6 cellular contexts compared by ENCODE assay signal in genomic region chr14:20454359-20454644, GRCh38. TPM values are rescaled to one million over a fixed set of nuclear protein-coding genes. Genes with fewer than 3 reads are reported as not detected.
DNase-seq lines count a peak whose midpoint lies in the region; ATAC-seq lines count a peak whose summit lies in the region.

No MANE protein-coding gene starts in this region.

- H3K9me3 Mint-ChIP-seq in activated T-cell treated with anti-CD3 and anti-CD28 coated beads, Interleukin-2, amount 50 U/mL, for 72 hours = no peaks in the 10 kb centered on the region
- no peaks in the 10 kb centered on the region for H3K9me3 Mint-ChIP-seq in memory B cell

- DNase-seq in activated T-cell treated with anti-CD3 and anti-CD28 coated beads, Interleukin-2, amount 50 U/mL, for 72 hours = peak in 1 of 2 donors; percentile 87
- no peak for DNase-seq in activated T-cell treated with anti-CD3 and anti-CD28 coated beads, Interleukin-2, amount 50 U/mL, for 48 hours
- DNase-seq in KG1 (lab: John Stamatoyannopoulos, UW) (peak; percentile 83), activated gamma-delta T cell treated with Interleukin-2 at 50 U/mL for 16 hours (peak; percentile 73), memory B cell (ENCODE audit: low spot score in 2 of 2) (no peak), OCI-M1 (lab: John Stamatoyannopoulos, UW) (no peak)

- H3K4me1 Mint-ChIP-seq in activated T-cell treated with anti-CD3 and anti-CD28 coated beads, Interleukin-2, amount 50 U/mL, for 72 hours (ENCODE audit: low read depth) = peaks cover 15% of the 10 kb centered on the region
- H3K4me1 Mint-ChIP-seq in memory B cell = peaks cover 3% of the 10 kb centered on the region

- ATAC-seq in activated T-cell treated with anti-CD3 and anti-CD28 coated beads, Interleukin-2, amount 50 U/mL, for 72 hours (replicated peaks in 1 of 2) = peak; percentile 55 to 58
- peak; percentile 54 for ATAC-seq in memory B cell (ENCODE audit: low read depth)

- H3K27me3 Mint-ChIP-seq in activated T-cell treated with anti-CD3 and anti-CD28 coated beads, Interleukin-2, amount 50 U/mL, for 72 hours (ENCODE audit: low read depth) = no peaks in the 10 kb centered on the region
- no peaks in the 10 kb centered on the region for H3K27me3 Mint-ChIP-seq in memory B cell

- H3K4me3 Mint-ChIP-seq in activated T-cell treated with anti-CD3 and anti-CD28 coated beads, Interleukin-2, amount 50 U/mL, for 72 hours = no peak overlapping the region
- no peak overlapping the region for H3K4me3 Mint-ChIP-seq in memory B cell

- peaks cover 4 to 21% of the 10 kb centered on the region in 2 donors for H3K36me3 Mint-ChIP-seq in activated T-cell treated with anti-CD3 and anti-CD28 coated beads, Interleukin-2, amount 50 U/mL, for 72 hours (ENCODE audit: insufficient read depth in 2 of 2)
- peaks cover 19% of the 10 kb centered on the region for H3K36me3 Mint-ChIP-seq in memory B cell

- H3K27ac Mint-ChIP-seq in activated T-cell treated with anti-CD3 and anti-CD28 coated beads, Interleukin-2, amount 50 U/mL, for 72 hours = peak overlapping the region; percentile 67
- no peak overlapping the region for H3K27ac Mint-ChIP-seq in memory B cell

RNA-seq across cellular contexts. Expression of gene OSGEP, which starts 0.3 kb away (rescaled TPM):
- 10 to 100 TPM; 50.7 to 68.1 TPM for total RNA-seq in activated T-cell treated with anti-CD3 and anti-CD28 coated beads, Interleukin-2, amount 50 U/mL, for 72 hours

RNA-seq across cellular contexts. Expression of gene APEX1, which starts 0.7 kb away (rescaled TPM):
- total RNA-seq in activated T-cell treated with anti-CD3 and anti-CD28 coated beads, Interleukin-2, amount 50 U/mL, for 72 hours = 100 to 1,000 TPM; 198 to 209 TPM

RNA-seq across cellular contexts. Expression of gene PIP4P1, which starts 6.9 kb away (rescaled TPM):
- 10 to 100 TPM; 38.2 to 45.8 TPM for total RNA-seq in activated T-cell treated with anti-CD3 and anti-CD28 coated beads, Interleukin-2, amount 50 U/mL, for 72 hours

RNA-seq across cellular contexts. Expression of gene PNP, which starts 14.9 kb away (rescaled TPM):
- total RNA-seq in activated T-cell treated with anti-CD3 and anti-CD28 coated beads, Interleukin-2, amount 50 U/mL, for 72 hours = 100 to 1,000 TPM; 111 to 115 TPM

RNA-seq across cellular contexts. Expression of gene KLHL33, which starts 18.3 kb away (rescaled TPM):
- total RNA-seq in activated T-cell treated with anti-CD3 and anti-CD28 coated beads, Interleukin-2, amount 50 U/mL, for 72 hours = under 1 TPM; 0.28 to 0.29 TPM

Comparison
In these comparisons a context has a peak if more than half of its experiments do, and no peak if none do; other contexts are left out.
1. DNase-seq: peak in KG1 (single experiment) and activated gamma-delta T cell treated with Interleukin-2 at 50 U/mL for 16 hours (single experiment); none in activated T-cell treated with anti-CD3 and anti-CD28 coated beads, Interleukin-2, amount 50 U/mL, for 48 hours (0 of 2), memory B cell (0 of 2) and OCI-M1 (single experiment).